ENCODE assay signal across 14 cellular contexts in genomic region chr7:55155351-55156117, GRCh38.
A peak's percentile ranks its signal among the peaks of the same experiment; 100 is the strongest.
DNase-seq lines count a peak whose midpoint lies in the region; ATAC-seq and TF ChIP-seq lines count a peak whose summit lies in the region.
"Had no signal": no experiment of that assay in that cellular context is flagged by ENCODE, and none has a peak within 500 bp of the region (broad histone marks: within the 10 kb centered on the region; RNA-seq: fewer than 3 reads in every experiment).

No MANE protein-coding gene starts in this region.

- peaks cover 42% of the 10 kb centered on the region for H3K4me1 Mint-ChIP-seq in chondrocyte (ENCODE audit: low read depth)

- no peak overlapping the region for H3K4me3 Mint-ChIP-seq in chondrocyte (ENCODE audit: unreplicated experiment)

- no peaks in the 10 kb centered on the region for H3K36me3 ChIP-seq in WERI-Rb-1

- no peaks in the 10 kb centered on the region for H3K9me3 Mint-ChIP-seq in chondrocyte (ENCODE audit: low read depth)

- no peak overlapping the region for H3K27ac ChIP-seq in WERI-Rb-1

- TF ChIP-seq CTCF in chondrocyte (IDR thresholded peaks at IDR 0.05) (no peak), WERI-Rb-1 (IDR thresholded peaks at IDR 0.05; ENCODE audit: low read depth, low read length) (no peak)

- peaks cover 3% of the 10 kb centered on the region for H3K27me3 ChIP-seq in WERI-Rb-1 (ENCODE audit: insufficient read depth, low read depth, severe bottlenecking)

- ATAC-seq in GM19351 (IDR thresholded peaks at IDR 0.05; ENCODE audit: unreplicated experiment): no peak

- H3K9me3 ChIP-seq in WERI-Rb-1 (ENCODE audit: severe bottlenecking): no peaks in the 10 kb centered on the region

- peak overlapping the region; percentile 22 for H3K27ac Mint-ChIP-seq in chondrocyte (ENCODE audit: unreplicated experiment)

- peak; percentile 59 for DNase-seq in DMS153 treated with DMSO at 0.1 percent for 48 hours (lab: John Stamatoyannopoulos, UW; ENCODE audit: unreplicated experiment)
- DNase-seq in NCI-H1436 treated with DMSO at 0.1 percent for 48 hours (lab: John Stamatoyannopoulos, UW): peak; percentile 59
- peak; percentile 95 for DNase-seq in NCI-H510A treated with DMSO at 0.1 percent for 48 hours (lab: John Stamatoyannopoulos, UW)
- DNase-seq in chondrocyte (ENCODE audit: low spot score): no peak
- DNase-seq in UCSD-AML1 (lab: John Stamatoyannopoulos, UW; ENCODE audit: unreplicated experiment): no peak
- DNase-seq in WERI-Rb-1: no peak
- DNase-seq in SKM-1 (lab: John Stamatoyannopoulos, UW; ENCODE audit: unreplicated experiment): no peak
- DNase-seq: AML-193, DND-41, GF-D8, NCI-H1694, NCI-H82, SIG-M5 had no signal

- no peak overlapping the region for H3K4me3 ChIP-seq in WERI-Rb-1 (ENCODE audit: low read depth, low read length)

- H3K36me3 Mint-ChIP-seq in chondrocyte (ENCODE audit: low read depth): peaks cover 20% of the 10 kb centered on the region

- no peaks in the 10 kb centered on the region for H3K27me3 Mint-ChIP-seq in chondrocyte (ENCODE audit: low read depth)

Comparison
In these comparisons a context has a peak if more than half of its experiments do, and no peak if none do; other contexts are left out.
1. DNase-seq: peak in DMS153 treated with DMSO at 0.1 percent for 48 hours (single experiment), NCI-H1436 treated with DMSO at 0.1 percent for 48 hours (single experiment) and NCI-H510A treated with DMSO at 0.1 percent for 48 hours (single experiment); none in chondrocyte (single experiment), UCSD-AML1 (single experiment), WERI-Rb-1 (single experiment) and SKM-1 (single experiment).